ENCODE assay signal across 9 cellular contexts in the genomic region with DNA sequence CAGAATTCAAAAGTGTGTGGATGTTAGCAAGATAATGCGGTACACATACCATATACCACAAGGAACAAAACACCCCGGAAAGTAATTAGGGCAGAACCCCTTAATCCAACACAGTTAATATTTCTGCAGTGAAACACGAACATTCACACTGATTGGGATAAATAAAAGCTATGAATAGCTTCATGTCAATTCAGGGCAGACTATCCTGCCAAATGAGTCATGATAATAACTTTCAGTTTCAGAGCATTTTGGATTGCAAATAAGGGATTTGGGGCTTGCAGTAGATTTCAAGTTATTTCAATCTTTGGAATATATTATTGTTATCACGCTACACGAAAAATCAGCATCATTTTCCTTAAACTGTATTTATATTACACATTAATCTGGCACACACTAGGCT. TPM values are rescaled to one million over a fixed set of nuclear protein-coding genes. Genes with fewer than 3 reads are reported as not detected.
DNase-seq lines count a peak whose midpoint lies in the region; ATAC-seq and TF ChIP-seq lines count a peak whose summit lies in the region.
"Had no signal": no experiment of that assay in that cellular context is flagged by ENCODE, and none has a peak within 500 bp of the region (broad histone marks: within the 10 kb centered on the region; RNA-seq: fewer than 3 reads in every experiment).

No MANE protein-coding gene starts in this region.

- TF ChIP-seq CTCF in RWPE1 (conservative IDR thresholded peaks at IDR 0.05; ENCODE audit: low read depth) (no peak), esophagus squamous epithelium (IDR thresholded peaks at IDR 0.05) (no peak), psoas muscle (IDR thresholded peaks at IDR 0.05) (no peak)

- DNase-seq in CD4-positive, alpha-beta memory T cell, result no peak
- DNase-seq in RWPE1 (ENCODE audit: low spot score), result peak; percentile 59
- no peak for DNase-seq in esophagus squamous epithelium (lab: John Stamatoyannopoulos, UW)
- DNase-seq in psoas muscle, result no peak
- no peak for DNase-seq in medulla oblongata (ENCODE audit: extremely low spot score)
- DNase-seq in stimulated activated CD4-positive, alpha-beta T cell treated with anti-CD3 and anti-CD28 coated beads, Interleukin-4, amount 100 ng/mL, for 24 hours, result no peak
- DNase-seq: NCI-H524 had no signal

- H3K27me3 Mint-ChIP-seq in CD4-positive, alpha-beta memory T cell, result no peaks in the 10 kb centered on the region

- H3K36me3 Mint-ChIP-seq in CD4-positive, alpha-beta memory T cell, result peaks cover 21 to 44% of the 10 kb centered on the region in 2 donors

- H3K9me3 Mint-ChIP-seq in CD4-positive, alpha-beta memory T cell, result no peaks in the 10 kb centered on the region

- 10 to 14% methylated on average over 5 of the region's 5 CpGs for WGBS in esophagus squamous epithelium, 2 donors
- WGBS in psoas muscle, 3 donors, result 34 to 52% (median 40%) methylated on average over 5 of the region's 5 CpGs

- H3K27ac ChIP-seq in CD4-positive, alpha-beta memory T cell (ENCODE audit: low read depth, low read length), result no peak overlapping the region
- H3K27ac ChIP-seq in RWPE1, result no peak overlapping the region
- H3K27ac ChIP-seq in esophagus squamous epithelium, result peak overlapping the region; percentile 46 to 84 (median 72)
- H3K27ac ChIP-seq in psoas muscle, result peak overlapping the region; percentile 81

- peak overlapping the region in 6 of 7 donors; percentile 26 to 91 (median 54) for H3K27ac Mint-ChIP-seq in CD4-positive, alpha-beta memory T cell

- peak overlapping the region in 4 of 8 donors; percentile 29 to 75 (median 40) for H3K4me3 Mint-ChIP-seq in CD4-positive, alpha-beta memory T cell

- POLR2A ChIA-PET in CD4-positive, alpha-beta memory T cell (lab: Charles Lee; ENCODE audit: partially characterized antibody), result interaction anchor here (1.1 to 2.4 kb wide), 2 partner anchors 24 to 33 kb away, joined by 3 to 7 read pairs; a partner anchor contains a TSS
- POLR2A ChIA-PET in RWPE1 (lab: Yijun Ruan, JAX; ENCODE audit: low non-redundant PET), result no interaction called here

- peaks cover 65 to 91% (median 75%) of the 10 kb centered on the region in 4 donors for H3K4me1 Mint-ChIP-seq in CD4-positive, alpha-beta memory T cell

- no peak for TF ChIP-seq POLR2A in esophagus squamous epithelium (IDR thresholded peaks at IDR 0.05)

- no peak overlapping the region for H3K4me3 ChIP-seq in CD4-positive, alpha-beta memory T cell (ENCODE audit: low read length in 2 of 2)
- no peak overlapping the region for H3K4me3 ChIP-seq in esophagus squamous epithelium
- H3K4me3 ChIP-seq in psoas muscle, result peak overlapping the region; percentile 65

- peaks cover 91% of the 10 kb centered on the region for H3K4me1 ChIP-seq in CD4-positive, alpha-beta memory T cell (ENCODE audit: insufficient read depth, low read length)
- peaks cover 24 to 95% (median 46%) of the 10 kb centered on the region in 3 donors for H3K4me1 ChIP-seq in esophagus squamous epithelium
- peaks cover 92% of the 10 kb centered on the region for H3K4me1 ChIP-seq in psoas muscle

- CTCF ChIA-PET in CD4-positive, alpha-beta memory T cell (lab: Charles Lee; ENCODE audit: partially characterized antibody), result no interaction called here
- CTCF ChIA-PET in RWPE1 (lab: Yijun Ruan, JAX), result interaction anchor here (0.5 to 0.6 kb wide), 2 partner anchors 18 to 997 kb away, joined by 4 to 8 read pairs; no protein-coding TSS in a partner anchor

- no peaks in the 10 kb centered on the region for H3K36me3 ChIP-seq in CD4-positive, alpha-beta memory T cell (ENCODE audit: insufficient read depth, low read length)
- peaks cover 0 to 8% (median 0%) of the 10 kb centered on the region in 3 donors for H3K36me3 ChIP-seq in esophagus squamous epithelium
- H3K36me3 ChIP-seq in psoas muscle (ENCODE audit: insufficient read depth in 1 of 2, low read depth in 1 of 2), result peaks cover 0 to 8% of the 10 kb centered on the region in 2 donors

- no peaks in the 10 kb centered on the region for H3K9me3 ChIP-seq in CD4-positive, alpha-beta memory T cell (ENCODE audit: control insufficient read depth in 1 of 2, low read length in 2 of 2)
- H3K9me3 ChIP-seq in esophagus squamous epithelium (no peaks in the 10 kb centered on the region), psoas muscle (no peaks in the 10 kb centered on the region)

- intact Hi-C loops in CD4-positive, alpha-beta memory T cell (cut with micrococcal nuclease), result no loop called here
- intact Hi-C loops in esophagus squamous epithelium (cut with DNase I) (no loop called here), psoas muscle (cut with DNase I) (no loop called here)

- ATAC-seq in psoas muscle, result peak; percentile 46 to 78 (median 50)
- ATAC-seq in GM18870 (IDR thresholded peaks at IDR 0.05; ENCODE audit: unreplicated experiment), result no peak
- ATAC-seq in GM18498 (IDR thresholded peaks at IDR 0.05; ENCODE audit: unreplicated experiment), result no peak

- H3K27me3 ChIP-seq in CD4-positive, alpha-beta memory T cell (ENCODE audit: insufficient read depth, low read length), result no peaks in the 10 kb centered on the region
- H3K27me3 ChIP-seq in esophagus squamous epithelium, result no peaks in the 10 kb centered on the region
- H3K27me3 ChIP-seq in psoas muscle (ENCODE audit: insufficient read depth in 3 of 3, low read length in 2 of 3), result no peaks in the 10 kb centered on the region

RNA-seq across cellular contexts. Expression of a gene that starts 24.3 kb away (rescaled TPM):
- total RNA-seq in CD4-positive, alpha-beta memory T cell, result 10 to 100 TPM; 66.7 to 70.4 TPM
- polyA plus RNA-seq in CD4-positive, alpha-beta memory T cell, result 10 to 100 TPM; 72.6 to 87.2 TPM
- total RNA-seq in esophagus squamous epithelium, result 10 to 100 TPM; 16.6 to 30.2 (median 23.4) TPM
- 10 to 100 TPM; 14.6 to 23.4 (median 16.3) TPM for total RNA-seq in psoas muscle
- 10 to 100 TPM in 2 of 3 donors, 1 to 10 TPM in 1; 6.7 to 28.9 (median 21.1) TPM for polyA plus RNA-seq in psoas muscle

Comparison
In these comparisons a context has a peak if more than half of its experiments do, and no peak if none do; other contexts are left out.
1. H3K27ac ChIP-seq: peak in esophagus squamous epithelium (4 of 4) and psoas muscle (single experiment); none in CD4-positive, alpha-beta memory T cell (single experiment) and RWPE1 (single experiment).
2. ATAC-seq: peak in psoas muscle (4 of 4); none in GM18870 (single experiment) and GM18498 (single experiment).